ENCODE assay signal across 9 cellular contexts in the genomic region with DNA sequence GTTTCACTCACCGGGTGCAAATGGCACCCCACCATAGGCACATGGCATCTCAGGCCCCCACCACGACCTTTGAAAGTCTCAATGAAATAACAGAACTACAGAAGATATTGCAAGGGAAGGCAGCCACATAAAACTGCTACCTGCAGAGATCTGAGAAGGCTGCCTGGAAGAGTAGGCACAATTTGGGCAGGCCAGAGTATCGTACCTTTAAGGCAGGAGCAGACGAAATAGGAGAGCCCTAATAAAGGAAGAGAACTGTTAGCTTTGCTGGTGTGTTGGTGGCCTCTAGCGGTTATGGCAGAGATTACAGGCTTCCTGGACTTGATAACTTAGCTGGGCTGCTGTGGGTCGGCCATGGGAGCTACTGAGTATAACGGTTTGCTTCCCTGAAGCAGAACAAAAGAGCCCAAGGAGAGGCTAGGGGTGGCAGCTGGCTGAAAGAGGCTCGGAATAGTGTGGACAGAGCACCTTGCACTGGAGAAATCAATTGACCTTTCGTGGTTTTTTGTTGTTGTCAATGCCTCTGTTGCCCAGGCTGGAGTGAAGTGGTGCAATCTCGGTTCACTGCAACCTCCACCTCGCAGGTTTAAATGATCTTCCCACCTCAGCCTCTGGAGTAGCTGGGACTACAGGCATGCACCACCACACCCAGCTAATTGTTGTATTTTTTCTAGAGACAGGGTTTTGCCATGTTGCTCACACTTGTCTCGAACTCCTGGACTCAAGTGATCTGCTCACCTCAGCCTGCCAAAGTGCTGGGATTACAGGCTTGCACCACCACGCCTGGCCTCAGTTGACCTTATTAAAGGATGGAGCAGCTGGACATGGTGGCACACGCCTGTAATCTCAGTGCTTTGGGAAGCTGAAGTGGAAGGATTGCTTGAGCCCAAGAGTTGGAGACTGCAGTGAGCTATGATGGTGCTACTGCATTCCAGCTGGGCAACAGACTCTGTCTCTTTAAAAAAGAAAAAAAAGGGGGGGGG. TPM values are rescaled to one million over a fixed set of nuclear protein-coding genes. Genes with fewer than 3 reads are reported as not detected.
A peak's percentile ranks its signal among the peaks of the same experiment; 100 is the strongest.
DNase-seq lines count a peak whose midpoint lies in the region; ATAC-seq and TF ChIP-seq lines count a peak whose summit lies in the region.
"Had no signal": no experiment of that assay in that cellular context is flagged by ENCODE, and none has a peak within 500 bp of the region (broad histone marks: within the 10 kb centered on the region; RNA-seq: fewer than 3 reads in every experiment).

No MANE protein-coding gene starts in this region.

- DNase-seq in AG09309 (ENCODE audit: low read depth): no peak
- DNase-seq in H4 (ENCODE audit: low spot score): peak; percentile 58
- DNase-seq in NCI-H460 (ENCODE audit: extremely low read depth, low read depth): peak; percentile 71
- peak; percentile 64 to 70 for DNase-seq in activated CD4-positive, alpha-beta T cell treated with anti-CD3 and anti-CD28 coated beads for 24 hours (ENCODE audit: low read depth in 2 of 2)
- no peak for DNase-seq in chondrocyte (ENCODE audit: low spot score)
- peak; percentile 67 for DNase-seq in stimulated activated CD8-positive, alpha-beta memory T cell treated with anti-CD3 and anti-CD28 coated beads, Interleukin-12 subunit alpha, Interleukin-12 subunit beta, amount 100 ng/mL, for 1 hour (ENCODE audit: low read depth)

- no peaks in the 10 kb centered on the region for H3K9me3 Mint-ChIP-seq in chondrocyte (ENCODE audit: low read depth)

- peaks cover 0 to 11% (median 5%) of the 10 kb centered on the region in 4 donors for H3K36me3 ChIP-seq in liver (ENCODE audit: control insufficient read depth in 4 of 4, insufficient read depth in 3 of 4, low read depth in 1 of 4, low read length in 3 of 4)

- peaks cover 12 to 29% (median 18%) of the 10 kb centered on the region in 4 donors for H3K4me1 ChIP-seq in liver (ENCODE audit: control insufficient read depth in 4 of 4, insufficient read depth in 4 of 4, low read length in 3 of 4)

- H3K27ac Mint-ChIP-seq in chondrocyte (ENCODE audit: unreplicated experiment): no peak overlapping the region

- H3K4me3 Mint-ChIP-seq in chondrocyte (ENCODE audit: unreplicated experiment): no peak overlapping the region

- H3K27me3 Mint-ChIP-seq in chondrocyte (ENCODE audit: low read depth): no peaks in the 10 kb centered on the region

- H3K9ac ChIP-seq in liver (ENCODE audit: low read depth in 1 of 2, low read length in 2 of 2): no peak overlapping the region

- no peaks in the 10 kb centered on the region for H3K9me3 ChIP-seq in liver (ENCODE audit: control insufficient read depth in 4 of 4, low read length in 3 of 4)

- H3K4me1 Mint-ChIP-seq in chondrocyte (ENCODE audit: low read depth): peaks cover 30% of the 10 kb centered on the region

- WGBS in liver: 46% methylated on average over 14 of the region's 14 CpGs

- no peaks in the 10 kb centered on the region for H3K27me3 ChIP-seq in liver (ENCODE audit: control insufficient read depth in 4 of 4, insufficient read depth in 4 of 4, low read length in 3 of 4)

- no peak overlapping the region for H3K4me3 ChIP-seq in AG09309 (ENCODE audit: control insufficient read depth, low read depth, low read length)
- no peak overlapping the region for H3K4me3 ChIP-seq in liver (ENCODE audit: low read depth in 1 of 3, low read length in 3 of 3)

- peaks cover 6% of the 10 kb centered on the region for H3K36me3 Mint-ChIP-seq in chondrocyte (ENCODE audit: low read depth)

- peak; percentile 90 to 96 for TF ChIP-seq RAD21 in liver (IDR thresholded peaks at IDR 0.05)

- ATAC-seq in GM19397 (IDR thresholded peaks at IDR 0.05; ENCODE audit: unreplicated experiment): no peak

- no peak overlapping the region for H3K27ac ChIP-seq in liver (ENCODE audit: low read depth in 1 of 2, low read length in 2 of 2)

- peak; percentile 93 for TF ChIP-seq CTCF in AG09309 (IDR thresholded peaks at IDR 0.05; ENCODE audit: control insufficient read depth, insufficient read depth, low read depth, low read length, missing control alignments)
- peak; percentile 90 for TF ChIP-seq CTCF in chondrocyte (IDR thresholded peaks at IDR 0.05)
- peak; percentile 76 for TF ChIP-seq CTCF in liver (IDR thresholded peaks at IDR 0.05; ENCODE audit: low read depth, low read length, missing input control)

TF ChIP-seq in liver, 16 proteins besides CTCF, POLR2A, EP300 and RAD21 (continues in another document):
- no peak for TF ChIP-seq TAF1 (conservative IDR thresholded peaks at IDR 0.05)
- no peak for TF ChIP-seq RXRA (IDR thresholded peaks at IDR 0.05)
- TF ChIP-seq FOXA2 (IDR thresholded peaks at IDR 0.05): no peak
- no peak for TF ChIP-seq SP1 (IDR thresholded peaks at IDR 0.05)
- TF ChIP-seq FOXA1 (IDR thresholded peaks at IDR 0.05): no peak
- TF ChIP-seq HNF4A (conservative IDR thresholded peaks at IDR 0.05): no peak
- TF ChIP-seq GABPA (IDR thresholded peaks at IDR 0.05 in 1 of 2, conservative IDR thresholded peaks at IDR 0.05 in 1 of 2): no peak
- no peak for TF ChIP-seq NR2F2 (IDR thresholded peaks at IDR 0.05)
- TF ChIP-seq, protein P1, sequence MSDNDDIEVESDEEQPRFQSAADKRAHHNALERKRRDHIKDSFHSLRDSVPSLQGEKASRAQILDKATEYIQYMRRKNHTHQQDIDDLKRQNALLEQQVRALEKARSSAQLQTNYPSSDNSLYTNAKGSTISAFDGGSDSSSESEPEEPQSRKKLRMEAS (IDR thresholded peaks at IDR 0.05): no peak
- TF ChIP-seq, protein P2, sequence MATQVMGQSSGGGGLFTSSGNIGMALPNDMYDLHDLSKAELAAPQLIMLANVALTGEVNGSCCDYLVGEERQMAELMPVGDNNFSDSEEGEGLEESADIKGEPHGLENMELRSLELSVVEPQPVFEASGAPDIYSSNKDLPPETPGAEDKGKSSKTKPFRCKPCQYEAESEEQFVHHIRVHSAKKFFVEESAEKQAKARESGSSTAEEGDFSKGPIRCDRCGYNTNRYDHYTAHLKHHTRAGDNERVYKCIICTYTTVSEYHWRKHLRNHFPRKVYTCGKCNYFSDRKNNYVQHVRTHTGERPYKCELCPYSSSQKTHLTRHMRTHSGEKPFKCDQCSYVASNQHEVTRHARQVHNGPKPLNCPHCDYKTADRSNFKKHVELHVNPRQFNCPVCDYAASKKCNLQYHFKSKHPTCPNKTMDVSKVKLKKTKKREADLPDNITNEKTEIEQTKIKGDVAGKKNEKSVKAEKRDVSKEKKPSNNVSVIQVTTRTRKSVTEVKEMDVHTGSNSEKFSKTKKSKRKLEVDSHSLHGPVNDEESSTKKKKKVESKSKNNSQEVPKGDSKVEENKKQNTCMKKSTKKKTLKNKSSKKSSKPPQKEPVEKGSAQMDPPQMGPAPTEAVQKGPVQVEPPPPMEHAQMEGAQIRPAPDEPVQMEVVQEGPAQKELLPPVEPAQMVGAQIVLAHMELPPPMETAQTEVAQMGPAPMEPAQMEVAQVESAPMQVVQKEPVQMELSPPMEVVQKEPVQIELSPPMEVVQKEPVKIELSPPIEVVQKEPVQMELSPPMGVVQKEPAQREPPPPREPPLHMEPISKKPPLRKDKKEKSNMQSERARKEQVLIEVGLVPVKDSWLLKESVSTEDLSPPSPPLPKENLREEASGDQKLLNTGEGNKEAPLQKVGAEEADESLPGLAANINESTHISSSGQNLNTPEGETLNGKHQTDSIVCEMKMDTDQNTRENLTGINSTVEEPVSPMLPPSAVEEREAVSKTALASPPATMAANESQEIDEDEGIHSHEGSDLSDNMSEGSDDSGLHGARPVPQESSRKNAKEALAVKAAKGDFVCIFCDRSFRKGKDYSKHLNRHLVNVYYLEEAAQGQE (IDR thresholded peaks at IDR 0.05): no peak
- TF ChIP-seq, protein P3, sequence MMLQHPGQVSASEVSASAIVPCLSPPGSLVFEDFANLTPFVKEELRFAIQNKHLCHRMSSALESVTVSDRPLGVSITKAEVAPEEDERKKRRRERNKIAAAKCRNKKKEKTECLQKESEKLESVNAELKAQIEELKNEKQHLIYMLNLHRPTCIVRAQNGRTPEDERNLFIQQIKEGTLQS (IDR thresholded peaks at IDR 0.05): no peak
- TF ChIP-seq YY1 (IDR thresholded peaks at IDR 0.05): no peak
- no peak for TF ChIP-seq EGR1 (IDR thresholded peaks at IDR 0.05; ENCODE audit: low read depth in 2 of 2)

RNA-seq across cellular contexts. Expression of a gene that starts 4.8 kb away (rescaled TPM):
- 33.6 and 38.7 TPM in 2 replicates for total RNA-seq in H4 (2014; rRNA removed; shearing (Covaris generic))
- total RNA-seq in NCI-H460 (2014; rRNA removed; shearing (Covaris generic)): 21.2 and 25.3 TPM in 2 replicates
- polyA plus RNA-seq in NCI-H460 (2014; cell fraction: nucleus; rRNA removed): 88.9 and 102 TPM in 2 replicates
- total RNA-seq in chondrocyte: 21.2 to 28.4 TPM (median 26.0 TPM) in 3 replicates
- total RNA-seq in liver: 100 to 1,000 TPM in 1 of 2 donors, 10 to 100 TPM in 1; 44.8 to 121 TPM
- polyA plus RNA-seq in liver: 100 to 1,000 TPM in 1 of 2 donors, 10 to 100 TPM in 1; 36.3 to 173 TPM

RNA-seq across cellular contexts. Expression of a gene that starts 14.3 kb away (rescaled TPM):
- 0.10 TPM in 1 of 2 replicates, not detected in the other for total RNA-seq in H4 (2014; rRNA removed; shearing (Covaris generic))
- not detected in 2 replicates for total RNA-seq in NCI-H460 (2014; rRNA removed; shearing (Covaris generic))
- not detected in 2 replicates for polyA plus RNA-seq in NCI-H460 (2014; cell fraction: nucleus; rRNA removed)
- 0.44 to 0.85 TPM (median 0.47 TPM) in 3 replicates for total RNA-seq in chondrocyte
- total RNA-seq in liver: under 1 TPM; 0.05 to 0.08 TPM
- under 1 TPM in 1 of 2 donors, not detected in 1; 0.05 TPM for polyA plus RNA-seq in liver
- total RNA-seq: skeletal muscle tissue had no signal

RNA-seq across cellular contexts. Expression of a gene that starts 17.1 kb away (rescaled TPM):
- 26.7 and 35.4 TPM in 2 replicates for total RNA-seq in H4 (2014; rRNA removed; shearing (Covaris generic))
- total RNA-seq in NCI-H460 (2014; rRNA removed; shearing (Covaris generic)): 61.2 and 73.5 TPM in 2 replicates
- 220 and 268 TPM in 2 replicates for polyA plus RNA-seq in NCI-H460 (2014; cell fraction: nucleus; rRNA removed)
- 13.3 to 14.6 TPM (median 14.6 TPM) in 3 replicates for total RNA-seq in chondrocyte
- 1 to 10 TPM; 8.0 to 8.5 TPM for total RNA-seq in liver
- polyA plus RNA-seq in liver: 10 to 100 TPM in 1 of 2 donors, 1 to 10 TPM in 1; 8.0 to 18.7 TPM

RNA-seq across cellular contexts. Expression of a gene that starts 18.9 kb away (rescaled TPM):
- 8.6 and 12.9 TPM in 2 replicates for total RNA-seq in H4 (2014; rRNA removed; shearing (Covaris generic))
- total RNA-seq in NCI-H460 (2014; rRNA removed; shearing (Covaris generic)): 20.3 and 22.8 TPM in 2 replicates
- 81.3 and 84.8 TPM in 2 replicates for polyA plus RNA-seq in NCI-H460 (2014; cell fraction: nucleus; rRNA removed)
- total RNA-seq in chondrocyte (36.0 to 46.6 TPM (median 36.8 TPM) in 3 replicates), liver (10 to 100 TPM; 19.5 to 26.7 TPM)
- polyA plus RNA-seq in liver: 10 to 100 TPM; 12.4 to 15.5 TPM

Comparison
In these comparisons a context has a peak if more than half of its experiments do, and no peak if none do; other contexts are left out.
1. DNase-seq: peak in H4 (single experiment), NCI-H460 (single experiment), activated CD4-positive, alpha-beta T cell treated with anti-CD3 and anti-CD28 coated beads for 24 hours (2 of 2) and stimulated activated CD8-positive, alpha-beta memory T cell treated with anti-CD3 and anti-CD28 coated beads, Interleukin-12 subunit alpha, Interleukin-12 subunit beta, amount 100 ng/mL, for 1 hour (single experiment); none in AG09309 (single experiment) and chondrocyte (single experiment).
2. Peak in every context shown above with its lines, with median percentiles within 50 percentile points of each other: CTCF ChIP-seq.